In genomic region chr19:9945319-9945966, GRCh38 we compare ENCODE assay signal across 10 cellular contexts. TPM values are rescaled to one million over a fixed set of nuclear protein-coding genes. Genes with fewer than 3 reads are reported as not detected.
DNase-seq lines count a peak whose midpoint lies in the region; ATAC-seq and TF ChIP-seq lines count a peak whose summit lies in the region.
"Had no signal": no experiment of that assay in that cellular context is flagged by ENCODE, and none has a peak within 500 bp of the region (broad histone marks: within the 10 kb centered on the region; RNA-seq: fewer than 3 reads in every experiment).

No MANE protein-coding gene starts in this region.

- intact Hi-C loops in heart left ventricle (cut with DNase I): loop anchor here in 5 of 10 donors (1.0 to 10.0 kb wide), 5 partner anchors 42 to 63 kb away; no protein-coding TSS in a partner anchor

- DNase-seq in GM04503 (ENCODE audit: low read depth) (peak; percentile 99), amniotic epithelial cell (ENCODE audit: low read depth) (peak; percentile 91), heart left ventricle (peak; percentile 86 to 92 (median 91)), NCI-H2171 (lab: John Stamatoyannopoulos, UW) (no peak), NCI-H1417 treated with DMSO at 0.1 percent for 48 hours (lab: John Stamatoyannopoulos, UW) (no peak), AML-193 (lab: John Stamatoyannopoulos, UW) (no peak)
- DNase-seq: T-helper 9 cell had no signal

- no peaks in the 10 kb centered on the region for H3K36me3 ChIP-seq in heart left ventricle
- no peaks in the 10 kb centered on the region for H3K36me3 ChIP-seq in rectal smooth muscle tissue (ENCODE audit: control insufficient read depth, insufficient read depth, low read length)

- H3K27me3 ChIP-seq in heart left ventricle (peaks cover 0 to 6% (median 0%) of the 10 kb centered on the region in 9 donors), rectal smooth muscle tissue (ENCODE audit: control insufficient read depth, insufficient read depth, low read length) (no peaks in the 10 kb centered on the region)

- H3K9me3 ChIP-seq in heart left ventricle: peaks cover 0 to 16% (median 6%) of the 10 kb centered on the region in 12 donors

- 28 to 36% (median 32%) methylated on average over 18 of the region's 18 CpGs for WGBS in heart left ventricle, 4 donors

- TF ChIP-seq CTCF in heart left ventricle (IDR thresholded peaks at IDR 0.05): peak in 4 of 12 donors; percentile 22 to 48 (median 32)

- H3K27ac ChIP-seq in heart left ventricle: peak overlapping the region in 11 of 12 donors; percentile 49 to 80 (median 71)
- peak overlapping the region; percentile 71 for H3K27ac ChIP-seq in rectal smooth muscle tissue (ENCODE audit: low read depth, low read length)
- H3K27ac ChIP-seq: parathyroid adenoma had no signal

- ATAC-seq in heart left ventricle: peak; percentile 92 to 97 (median 96)
- ATAC-seq in HG03280 (IDR thresholded peaks at IDR 0.05; ENCODE audit: unreplicated experiment): no peak

- TF ChIP-seq POLR2A in heart left ventricle (IDR thresholded peaks at IDR 0.05): no peak

- H3K4me3 ChIP-seq in heart left ventricle (no peak overlapping the region), rectal smooth muscle tissue (ENCODE audit: low read length) (peak overlapping the region; percentile 14)

- H3K4me1 ChIP-seq in heart left ventricle (peaks cover 0 to 25% (median 6%) of the 10 kb centered on the region in 12 donors), rectal smooth muscle tissue (ENCODE audit: control insufficient read depth, insufficient read depth, low read length) (peaks cover 7% of the 10 kb centered on the region)
- H3K4me1 ChIP-seq: parathyroid adenoma had no signal

- H3K9ac ChIP-seq in rectal smooth muscle tissue (ENCODE audit: low read length): no peak overlapping the region
- H3K9ac ChIP-seq: parathyroid adenoma had no signal

RNA-seq across cellular contexts. Expression of gene OLFM2, which starts 9.1 kb away (rescaled TPM):
- 1 to 10 TPM in 7 of 9 donors, under 1 TPM in 2; 0.67 to 4.6 (median 2.4) TPM for total RNA-seq in heart left ventricle
- 1 to 10 TPM; 2.2 to 3.0 TPM for polyA plus RNA-seq in heart left ventricle

Comparison
In these comparisons a context has a peak if more than half of its experiments do, and no peak if none do; other contexts are left out.
1. DNase-seq: peak in GM04503 (single experiment), amniotic epithelial cell (single experiment) and heart left ventricle (5 of 5); none in NCI-H2171 (single experiment), NCI-H1417 treated with DMSO at 0.1 percent for 48 hours (single experiment) and AML-193 (0 of 2).